ENCODE assay signal across 8 cellular contexts in genomic region chr10:46105856-46106409, GRCh38. TPM values are rescaled to one million over a fixed set of nuclear protein-coding genes. Genes with fewer than 3 reads are reported as not detected.
A peak's percentile ranks its signal among the peaks of the same experiment; 100 is the strongest.
DNase-seq lines count a peak whose midpoint lies in the region; TF ChIP-seq lines count a peak whose summit lies in the region.
"Not testable (repeated sequence)": the region's sequence is repeated elsewhere in the genome, so short reads cannot be mapped to it uniquely, and the experiment has no call there.

No MANE protein-coding gene starts in this region.

- not testable (repeated sequence) for H3K18ac ChIP-seq in neuronal stem cell (ENCODE audit: low read length)

- H3K27ac ChIP-seq in HEK293 (ENCODE audit: extremely low read depth, low read depth, low read length); HUES64 (ENCODE audit: low read depth, low read length); coronary artery; neuronal stem cell (replicated peaks; ENCODE audit: low read length): not testable (repeated sequence)
- H3K27ac ChIP-seq in testis, result peak overlapping the region; percentile 41 to 50

- peak overlapping the region; percentile 86 for H2AFZ ChIP-seq in neuronal stem cell (ENCODE audit: low read length)

- WGBS in HUES64, result 2% methylated on average over 30 of the region's 32 CpGs
- no CpG with 5 or more reads among the region's 32 CpGs for WGBS in neuronal stem cell (ENCODE audit: extremely low coverage in 2 of 2, insufficient read length in 2 of 2, insufficient replicate concordance in 1 of 2), 2 donors
- WGBS in testis, 2 donors, result 0 to 2% methylated on average over 3 to 21 of the region's 32 CpGs

- not testable (repeated sequence) for TF ChIP-seq POLR2A in testis (IDR thresholded peaks at IDR 0.05)

- H3K79me1 ChIP-seq in neuronal stem cell (ENCODE audit: low read depth, low read length), result not testable (repeated sequence)

- H3K9ac ChIP-seq in ES-I3 (ENCODE audit: low read depth, low read length), result peak overlapping the region; percentile 61
- not testable (repeated sequence) for H3K9ac ChIP-seq in HUES64 (ENCODE audit: low read depth, low read length); iPS-15b (ENCODE audit: low read depth, low read length)
- H3K9ac ChIP-seq in neuronal stem cell (ENCODE audit: low read depth, low read length, poor library complexity), result peak overlapping the region; percentile 81

- not testable (repeated sequence) for H2BK120ac ChIP-seq in neuronal stem cell (ENCODE audit: low read depth, low read length)

- H3K36me3 Mint-ChIP-seq in activated CD4-positive, alpha-beta memory T cell treated with anti-CD3 and anti-CD28 coated beads for 36 hours, result not testable (repeated sequence)

- not testable (repeated sequence) for H3K27ac Mint-ChIP-seq in activated CD4-positive, alpha-beta memory T cell treated with anti-CD3 and anti-CD28 coated beads for 36 hours

- POLR2A ChIA-PET in HEK293 (lab: Yijun Ruan, JAX), result interaction anchor here (1.4 to 2.3 kb wide), 3 partner anchors 77 to 178 kb away, joined by 6 to 32 read pairs (median 7); no protein-coding TSS in a partner anchor
- POLR2A ChIA-PET in activated CD4-positive, alpha-beta memory T cell treated with anti-CD3 and anti-CD28 coated beads for 36 hours (lab: Charles Lee), result interaction anchor here (0.6 to 1.7 kb wide), 2 partner anchors 37 to 177 kb away, joined by 3 to 7 read pairs; no protein-coding TSS in a partner anchor

- TF ChIP-seq CTCF in HEK293 (tag by site-specific recombination; IDR thresholded peaks at IDR 0.05); coronary artery (IDR thresholded peaks at IDR 0.05); testis (IDR thresholded peaks at IDR 0.05): not testable (repeated sequence)

- not testable (repeated sequence) for H3K36me3 ChIP-seq in ES-I3 (ENCODE audit: insufficient read depth, low read length); HEK293 (ENCODE audit: control insufficient read depth in 2 of 2, insufficient read depth in 1 of 2, low read length in 2 of 2); HUES64 (ENCODE audit: insufficient read depth, low read length); iPS-15b (ENCODE audit: control insufficient read depth, insufficient read depth, low read length); neuronal stem cell (replicated peaks in 1 of 2; ENCODE audit: control insufficient read depth in 2 of 2, insufficient read depth in 2 of 2, low read length in 2 of 2); testis (ENCODE audit: low read depth, missing control alignments)

- not testable (repeated sequence) for H3K27me3 Mint-ChIP-seq in activated CD4-positive, alpha-beta memory T cell treated with anti-CD3 and anti-CD28 coated beads for 36 hours

- intact Hi-C loops in activated CD4-positive, alpha-beta memory T cell treated with anti-CD3 and anti-CD28 coated beads for 36 hours (cut with micrococcal nuclease), result loop anchor here (5.0 kb wide), 1 partner anchor 176 kb away; no protein-coding TSS in a partner anchor
- intact Hi-C loops in testis (cut with DNase I; ENCODE audit: low total_unique reads), result not testable (repeated sequence)

- H3K9me3 Mint-ChIP-seq in activated CD4-positive, alpha-beta memory T cell treated with anti-CD3 and anti-CD28 coated beads for 36 hours, result not testable (repeated sequence)

- not testable (repeated sequence) for H4K91ac ChIP-seq in neuronal stem cell (ENCODE audit: low read depth, low read length, poor library complexity)

- not testable (repeated sequence) for H2AK5ac ChIP-seq in neuronal stem cell (ENCODE audit: low read depth, low read length)

- H3K23ac ChIP-seq in neuronal stem cell (ENCODE audit: low read depth, low read length, poor library complexity), result peak overlapping the region; percentile 65

- peak overlapping the region; percentile 21 for H3K14ac ChIP-seq in neuronal stem cell (ENCODE audit: low read length)

- H2BK5ac ChIP-seq in neuronal stem cell (ENCODE audit: low read length), result not testable (repeated sequence)

- H3K9me3 ChIP-seq in ES-I3 (ENCODE audit: control insufficient read depth, insufficient read depth, low read length); HEK293 (ENCODE audit: control insufficient read depth, insufficient read depth, low read depth, low read length); HUES64 (ENCODE audit: insufficient read depth, low read depth, low read length); iPS-15b (ENCODE audit: control insufficient read depth, insufficient read depth, low read length); neuronal stem cell (replicated peaks in 1 of 2; ENCODE audit: control insufficient read depth in 2 of 2, insufficient read depth in 1 of 2, low read depth in 1 of 2, low read length in 2 of 2); testis: not testable (repeated sequence)

- peak overlapping the region; percentile 77 for H3K4me2 ChIP-seq in neuronal stem cell (ENCODE audit: insufficient read depth, low read length, poor library complexity, severe bottlenecking)

- not testable (repeated sequence) for H3K4ac ChIP-seq in neuronal stem cell (ENCODE audit: low read length)

- H3K4me1 ChIP-seq in ES-I3 (ENCODE audit: insufficient read depth, low read length); HEK293 (ENCODE audit: control insufficient read depth, insufficient read depth, low read length); HUES64 (ENCODE audit: insufficient read depth, low read length); iPS-15b (ENCODE audit: control insufficient read depth, insufficient read depth, low read length); neuronal stem cell (ENCODE audit: control insufficient read depth in 2 of 2, insufficient read depth in 1 of 2, low read depth in 1 of 2, low read length in 2 of 2); testis: not testable (repeated sequence)

- peak overlapping the region; percentile 83 for H3K4me3 Mint-ChIP-seq in activated CD4-positive, alpha-beta memory T cell treated with anti-CD3 and anti-CD28 coated beads for 36 hours

- peak overlapping the region; percentile 41 for H3K4me3 ChIP-seq in HEK293 (ENCODE audit: low read depth, low read length)
- H3K4me3 ChIP-seq in HUES64 (ENCODE audit: low read length), result peak overlapping the region; percentile 54
- peak overlapping the region; percentile 72 for H3K4me3 ChIP-seq in coronary artery
- peak overlapping the region; percentile 60 for H3K4me3 ChIP-seq in iPS-15b (ENCODE audit: low read depth, low read length)
- peak overlapping the region; percentile 40 to 70 for H3K4me3 ChIP-seq in neuronal stem cell (ENCODE audit: low read length in 2 of 2)
- H3K4me3 ChIP-seq in testis, result peak overlapping the region; percentile 50 to 64

- H4K8ac ChIP-seq in neuronal stem cell (ENCODE audit: low read depth, low read length), result not testable (repeated sequence)

- peaks cover 14% of the 10 kb centered on the region for H3K4me1 Mint-ChIP-seq in activated CD4-positive, alpha-beta memory T cell treated with anti-CD3 and anti-CD28 coated beads for 36 hours (ENCODE audit: low read depth)

- CTCF ChIA-PET in HEK293 (lab: Yijun Ruan, JAX), result interaction anchor here (0.6 kb wide), 1 partner anchor 792 kb away, joined by 5 read pairs; no protein-coding TSS in a partner anchor
- CTCF ChIA-PET in activated CD4-positive, alpha-beta memory T cell treated with anti-CD3 and anti-CD28 coated beads for 36 hours (lab: Charles Lee), result not testable (repeated sequence)

- DNase-seq in activated CD4-positive, alpha-beta memory T cell treated with anti-CD3 and anti-CD28 coated beads for 36 hours; coronary artery (ENCODE audit: low spot score); testis: not testable (repeated sequence)
- peak; percentile 14 for DNase-seq in neuronal stem cell (ENCODE audit: low spot score)

- H2BK12ac ChIP-seq in neuronal stem cell (ENCODE audit: low read length), result not testable (repeated sequence)

- H3K27me3 ChIP-seq in HUES64 (ENCODE audit: insufficient read depth, low read length) (peaks cover 39% of the 10 kb centered on the region), iPS-15b (ENCODE audit: control insufficient read depth, insufficient read depth, low read length) (peaks cover 24% of the 10 kb centered on the region), neuronal stem cell (ENCODE audit: control insufficient read depth in 3 of 3, insufficient read depth in 3 of 3, low read depth in 1 of 3, low read length in 3 of 3) (peaks cover 11 to 29% (median 28%) of the 10 kb centered on the region in 3 experiments)
- H3K27me3 ChIP-seq in testis, result not testable (repeated sequence)

- H2BK15ac ChIP-seq in neuronal stem cell (ENCODE audit: low read length), result not testable (repeated sequence)

RNA-seq across cellular contexts. Expression of gene MSMB, which starts 59.9 kb away (rescaled TPM):
- polyA plus RNA-seq in HUES64 (2013, experiment 1 of 2), result not detected
- not detected for polyA plus RNA-seq in HUES64 (2013, experiment 2 of 2)
- not detected for total RNA-seq in activated CD4-positive, alpha-beta memory T cell treated with anti-CD3 and anti-CD28 coated beads for 36 hours
- polyA plus RNA-seq in neuronal stem cell (2013, experiment 1 of 2), result not detected
- polyA plus RNA-seq in neuronal stem cell (2013, experiment 2 of 2), result not detected
- total RNA-seq in testis, result 1 to 10 TPM in 1 of 2 donors, not detected in 1; 1.4 TPM
- polyA plus RNA-seq in testis (ENCODE audit: insufficient read depth, low read depth, low replicate concordance), result 11.6 TPM
